ENCODE assay signal across 2 cellular contexts in genomic region chr15:41523097-41523496, GRCh38.
TF ChIP-seq lines count a peak whose summit lies in the region.

No MANE protein-coding gene starts in this region.

TF ChIP-seq in IMR-90, 13 proteins besides CTCF, POLR2A, EP300 and RAD21:
- TF ChIP-seq FOS (IDR thresholded peaks at IDR 0.05; ENCODE audit: low read depth, low read length), result no peak
- no peak for TF ChIP-seq SMC3 (IDR thresholded peaks at IDR 0.05; ENCODE audit: low read depth, low read length)
- TF ChIP-seq MAFK (IDR thresholded peaks at IDR 0.05; ENCODE audit: low read depth, low read length), result no peak
- no peak for TF ChIP-seq NFE2L2 (IDR thresholded peaks at IDR 0.05; ENCODE audit: low read depth, low read length)
- no peak for TF ChIP-seq BHLHE40 (IDR thresholded peaks at IDR 0.05; ENCODE audit: low read depth, low read length)
- TF ChIP-seq RCOR1 (IDR thresholded peaks at IDR 0.05; ENCODE audit: insufficient replicate concordance, low read length), result no peak
- TF ChIP-seq USF2 (IDR thresholded peaks at IDR 0.05; ENCODE audit: low read depth, low read length), result no peak
- TF ChIP-seq CEBPB (IDR thresholded peaks at IDR 0.05; ENCODE audit: low read depth, low read length), result no peak
- TF ChIP-seq CHD1 (IDR thresholded peaks at IDR 0.05; ENCODE audit: low read depth, low read length), result no peak
- no peak for TF ChIP-seq MAZ (IDR thresholded peaks at IDR 0.05; ENCODE audit: borderline replicate concordance, low read depth, low read length)
- TF ChIP-seq RFX5 (IDR thresholded peaks at IDR 0.05; ENCODE audit: low read depth, low read length), result no peak

TF ChIP-seq in GM23338, 12 proteins besides CTCF, POLR2A, EP300 and RAD21:
- TF ChIP-seq ZNF462 (CRISPR knock-in tag; IDR thresholded peaks at IDR 0.05), result no peak
- no peak for TF ChIP-seq POLR2AphosphoS5 (IDR thresholded peaks at IDR 0.05; ENCODE audit: low read depth)
